In genomic region chr2:195479407-195479806, GRCh38 we compare ENCODE assay signal across 1 cellular context.
TF ChIP-seq lines count a peak whose summit lies in the region.

No MANE protein-coding gene starts in this region.

TF ChIP-seq in WTC11, 78 proteins besides CTCF, POLR2A, EP300 and RAD21 (continued from another document):
- TF ChIP-seq, protein P1, sequence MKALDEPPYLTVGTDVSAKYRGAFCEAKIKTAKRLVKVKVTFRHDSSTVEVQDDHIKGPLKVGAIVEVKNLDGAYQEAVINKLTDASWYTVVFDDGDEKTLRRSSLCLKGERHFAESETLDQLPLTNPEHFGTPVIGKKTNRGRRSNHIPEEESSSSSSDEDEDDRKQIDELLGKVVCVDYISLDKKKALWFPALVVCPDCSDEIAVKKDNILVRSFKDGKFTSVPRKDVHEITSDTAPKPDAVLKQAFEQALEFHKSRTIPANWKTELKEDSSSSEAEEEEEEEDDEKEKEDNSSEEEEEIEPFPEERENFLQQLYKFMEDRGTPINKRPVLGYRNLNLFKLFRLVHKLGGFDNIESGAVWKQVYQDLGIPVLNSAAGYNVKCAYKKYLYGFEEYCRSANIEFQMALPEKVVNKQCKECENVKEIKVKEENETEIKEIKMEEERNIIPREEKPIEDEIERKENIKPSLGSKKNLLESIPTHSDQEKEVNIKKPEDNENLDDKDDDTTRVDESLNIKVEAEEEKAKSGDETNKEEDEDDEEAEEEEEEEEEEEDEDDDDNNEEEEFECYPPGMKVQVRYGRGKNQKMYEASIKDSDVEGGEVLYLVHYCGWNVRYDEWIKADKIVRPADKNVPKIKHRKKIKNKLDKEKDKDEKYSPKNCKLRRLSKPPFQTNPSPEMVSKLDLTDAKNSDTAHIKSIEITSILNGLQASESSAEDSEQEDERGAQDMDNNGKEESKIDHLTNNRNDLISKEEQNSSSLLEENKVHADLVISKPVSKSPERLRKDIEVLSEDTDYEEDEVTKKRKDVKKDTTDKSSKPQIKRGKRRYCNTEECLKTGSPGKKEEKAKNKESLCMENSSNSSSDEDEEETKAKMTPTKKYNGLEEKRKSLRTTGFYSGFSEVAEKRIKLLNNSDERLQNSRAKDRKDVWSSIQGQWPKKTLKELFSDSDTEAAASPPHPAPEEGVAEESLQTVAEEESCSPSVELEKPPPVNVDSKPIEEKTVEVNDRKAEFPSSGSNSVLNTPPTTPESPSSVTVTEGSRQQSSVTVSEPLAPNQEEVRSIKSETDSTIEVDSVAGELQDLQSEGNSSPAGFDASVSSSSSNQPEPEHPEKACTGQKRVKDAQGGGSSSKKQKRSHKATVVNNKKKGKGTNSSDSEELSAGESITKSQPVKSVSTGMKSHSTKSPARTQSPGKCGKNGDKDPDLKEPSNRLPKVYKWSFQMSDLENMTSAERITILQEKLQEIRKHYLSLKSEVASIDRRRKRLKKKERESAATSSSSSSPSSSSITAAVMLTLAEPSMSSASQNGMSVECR (CRISPR knock-in tag; IDR thresholded peaks at IDR 0.05; ENCODE audit: borderline replicate concordance) = no peak
- no peak for TF ChIP-seq SOX15 (CRISPR knock-in tag; IDR thresholded peaks at IDR 0.05)
- TF ChIP-seq ZMAT4 (CRISPR knock-in tag; IDR thresholded peaks at IDR 0.05) = no peak
